Comparison of ENCODE assay signal across 1 cellular context in the genomic region with DNA sequence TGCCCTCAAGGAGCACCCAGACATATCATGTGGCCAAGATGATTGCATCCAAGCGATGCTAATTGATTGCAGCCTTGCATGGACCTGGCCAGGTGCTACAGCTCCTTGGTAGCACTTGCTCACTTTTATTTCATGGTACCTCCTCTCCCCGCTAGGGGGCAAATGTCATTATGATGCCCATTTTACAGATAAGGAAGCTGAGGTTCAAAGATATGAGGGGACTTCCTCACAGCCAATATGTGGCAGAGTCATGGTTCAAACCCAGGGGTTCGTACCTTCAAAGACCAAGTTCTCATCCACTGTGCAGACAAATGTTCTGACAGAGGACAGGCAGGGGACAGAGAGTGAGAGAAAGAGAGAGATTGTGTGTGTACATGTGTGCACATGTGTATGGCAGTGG.
TF ChIP-seq lines count a peak whose summit lies in the region.

No MANE protein-coding gene starts in this region.

TF ChIP-seq in GM12878, 131 proteins besides CTCF, POLR2A, EP300 and RAD21:
- TF ChIP-seq, protein P1, sequence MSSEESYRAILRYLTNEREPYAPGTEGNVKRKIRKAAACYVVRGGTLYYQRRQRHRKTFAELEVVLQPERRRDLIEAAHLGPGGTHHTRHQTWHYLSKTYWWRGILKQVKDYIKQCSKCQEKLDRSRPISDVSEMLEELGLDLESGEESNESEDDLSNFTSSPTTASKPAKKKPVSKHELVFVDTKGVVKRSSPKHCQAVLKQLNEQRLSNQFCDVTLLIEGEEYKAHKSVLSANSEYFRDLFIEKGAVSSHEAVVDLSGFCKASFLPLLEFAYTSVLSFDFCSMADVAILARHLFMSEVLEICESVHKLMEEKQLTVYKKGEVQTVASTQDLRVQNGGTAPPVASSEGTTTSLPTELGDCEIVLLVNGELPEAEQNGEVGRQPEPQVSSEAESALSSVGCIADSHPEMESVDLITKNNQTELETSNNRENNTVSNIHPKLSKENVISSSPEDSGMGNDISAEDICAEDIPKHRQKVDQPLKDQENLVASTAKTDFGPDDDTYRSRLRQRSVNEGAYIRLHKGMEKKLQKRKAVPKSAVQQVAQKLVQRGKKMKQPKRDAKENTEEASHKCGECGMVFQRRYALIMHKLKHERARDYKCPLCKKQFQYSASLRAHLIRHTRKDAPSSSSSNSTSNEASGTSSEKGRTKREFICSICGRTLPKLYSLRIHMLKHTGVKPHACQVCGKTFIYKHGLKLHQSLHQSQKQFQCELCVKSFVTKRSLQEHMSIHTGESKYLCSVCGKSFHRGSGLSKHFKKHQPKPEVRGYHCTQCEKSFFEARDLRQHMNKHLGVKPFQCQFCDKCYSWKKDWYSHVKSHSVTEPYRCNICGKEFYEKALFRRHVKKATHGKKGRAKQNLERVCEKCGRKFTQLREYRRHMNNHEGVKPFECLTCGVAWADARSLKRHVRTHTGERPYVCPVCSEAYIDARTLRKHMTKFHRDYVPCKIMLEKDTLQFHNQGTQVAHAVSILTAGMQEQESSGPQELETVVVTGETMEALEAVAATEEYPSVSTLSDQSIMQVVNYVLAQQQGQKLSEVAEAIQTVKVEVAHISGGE (CRISPR knock-in tag; IDR thresholded peaks at IDR 0.05): no peak
- TF ChIP-seq HDGF (IDR thresholded peaks at IDR 0.05) (no peak), IKZF1 (conservative IDR thresholded peaks at IDR 0.05) (no peak), SMARCA5 (IDR thresholded peaks at IDR 0.05) (peak; percentile 72; the same call in 1 of the 2 replicates)
TF ChIP-seq in GM12878: peak in this region for 1.
